Comparison of ENCODE assay signal across 8 cellular contexts in genomic region chr12:53701518-53702264, GRCh38. TPM values are rescaled to one million over a fixed set of nuclear protein-coding genes. Genes with fewer than 3 reads are reported as not detected.
DNase-seq lines count a peak whose midpoint lies in the region; ATAC-seq, FAIRE-seq and TF ChIP-seq lines count a peak whose summit lies in the region.

No MANE protein-coding gene starts in this region.

- peak; percentile 31 for FAIRE-seq in HTR-8/SVneo (lab: Jason Lieb, UNC)

- POLR2A ChIA-PET in Panc1 (lab: Charles Lee) = interaction anchor here (1.2 kb wide), 1 partner anchor 41 kb away, joined by 3 read pairs; no protein-coding TSS in a partner anchor

- H3K36me3 Mint-ChIP-seq in neural crest cell (ENCODE audit: low read depth) = no peaks in the 10 kb centered on the region

- H4K20me1 ChIP-seq in fibroblast of lung (ENCODE audit: control insufficient read depth, extremely low read depth, insufficient read depth, low read length) = no peaks in the 10 kb centered on the region

- H3K27ac ChIP-seq in Panc1 (ENCODE audit: low read length) (no peak overlapping the region; the same call in 1 of the 2 replicates), fibroblast of lung (ENCODE audit: insufficient read depth, low read length) (no peak overlapping the region)

- H3K9me3 Mint-ChIP-seq in neural crest cell = no peaks in the 10 kb centered on the region
- no peaks in the 10 kb centered on the region for H3K9me3 Mint-ChIP-seq in stimulated activated naive CD8-positive, alpha-beta T cell treated with anti-CD3 and anti-CD28 coated beads, Interleukin-15, amount 100 ng/mL, for 72 hours

- no peaks in the 10 kb centered on the region for H3K79me2 ChIP-seq in fibroblast of lung (ENCODE audit: control insufficient read depth, insufficient read depth, low read length)

- no peak overlapping the region for H3K9ac ChIP-seq in fibroblast of lung (ENCODE audit: insufficient read depth, low read length)

- H3K4me2 ChIP-seq in fibroblast of lung (ENCODE audit: extremely low read depth, insufficient read depth, low read length) = no peak overlapping the region

- DNase-seq in GM06990 (ENCODE audit: extremely low read depth, insufficient read length) (peak; percentile 59), HTR-8/SVneo (ENCODE audit: insufficient read length, low spot score) (peak; percentile 79), Panc1 (ENCODE audit: low read depth, low spot score) (peak; percentile 61), fibroblast of lung (ENCODE audit: low read depth in 2 of 2) (peak; percentile 49 to 75), neural crest cell (ENCODE audit: low read depth, low spot score) (peak; percentile 77)
- DNase-seq in activated T-cell treated with anti-CD3 and anti-CD28 coated beads, Interleukin-2, amount 50 U/mL, for 48 hours = peak; percentile 84 to 85
- peak; percentile 59 to 71 for DNase-seq in stimulated activated naive CD8-positive, alpha-beta T cell treated with anti-CD3 and anti-CD28 coated beads, Interleukin-15, amount 100 ng/mL, for 72 hours

- no TSS peak for BruUV-seq in Panc1 (replicated peaks; lab: Mats Ljungman, UMichigan)

- peaks cover 99% of the 10 kb centered on the region for H3K27me3 Mint-ChIP-seq in neural crest cell (ENCODE audit: low read depth)
- H3K27me3 Mint-ChIP-seq in stimulated activated naive CD8-positive, alpha-beta T cell treated with anti-CD3 and anti-CD28 coated beads, Interleukin-15, amount 100 ng/mL, for 72 hours = peaks cover 92% of the 10 kb centered on the region

- H3K27me3 ChIP-seq in GM06990 (replicated peaks; ENCODE audit: control insufficient read depth, insufficient read depth, low read length) (peaks cover 9% of the 10 kb centered on the region), Panc1 (ENCODE audit: control insufficient read depth, insufficient read depth, low read length) (peaks cover 10% of the 10 kb centered on the region), fibroblast of lung (ENCODE audit: control insufficient read depth, insufficient read depth, low read length) (peaks cover 36% of the 10 kb centered on the region)

- peak overlapping the region; percentile 53 for H2AFZ ChIP-seq in fibroblast of lung (ENCODE audit: low read length)

- no peak overlapping the region for H3K4me3 Mint-ChIP-seq in neural crest cell
- H3K4me3 Mint-ChIP-seq in stimulated activated naive CD8-positive, alpha-beta T cell treated with anti-CD3 and anti-CD28 coated beads, Interleukin-15, amount 100 ng/mL, for 72 hours = no peak overlapping the region

- intact Hi-C loops in Panc1 (cut with micrococcal nuclease; ENCODE audit: unreplicated experiment) = loop anchor here (1.0 to 5.0 kb wide), 2 partner anchors 42 to 516 kb away; no protein-coding TSS in a partner anchor

- H3K36me3 ChIP-seq in GM06990 (ENCODE audit: control insufficient read depth, insufficient read depth, low read length) (no peaks in the 10 kb centered on the region), Panc1 (ENCODE audit: control insufficient read depth, insufficient read depth, low read length) (no peaks in the 10 kb centered on the region), fibroblast of lung (ENCODE audit: control insufficient read depth, insufficient read depth, low read length) (no peaks in the 10 kb centered on the region)

- H3K9me3 ChIP-seq in Panc1 (ENCODE audit: control insufficient read depth, insufficient read depth, low read depth, low read length) (no peaks in the 10 kb centered on the region), fibroblast of lung (ENCODE audit: control insufficient read depth, insufficient read depth, low read depth, low read length) (no peaks in the 10 kb centered on the region)

- ATAC-seq in Panc1 (peak; percentile 99), GM19397 (IDR thresholded peaks at IDR 0.05; ENCODE audit: unreplicated experiment) (no peak)
- peak; percentile 93 for ATAC-seq in stimulated activated naive CD8-positive, alpha-beta T cell treated with anti-CD3 and anti-CD28 coated beads, Interleukin-15, amount 100 ng/mL, for 72 hours

- H3K4me1 ChIP-seq in Panc1 (ENCODE audit: control insufficient read depth, insufficient read depth, low read length) (no peaks in the 10 kb centered on the region), fibroblast of lung (ENCODE audit: control insufficient read depth, extremely low read depth, insufficient read depth, low read length) (no peaks in the 10 kb centered on the region)

- H3K4me3 ChIP-seq in GM06990 (replicated peaks; ENCODE audit: low read depth, low read length) (no peak overlapping the region), Panc1 (ENCODE audit: low read depth in 2 of 2, low read length in 2 of 2) (no peak overlapping the region), fibroblast of lung (replicated peaks in 1 of 4; ENCODE audit: control extremely low read depth in 1 of 4, insufficient read depth in 1 of 4, low read depth in 3 of 4, low read length in 4 of 4) (no peak overlapping the region)

- peaks cover 3% of the 10 kb centered on the region for H3K4me1 Mint-ChIP-seq in neural crest cell
- peaks cover 12% of the 10 kb centered on the region for H3K4me1 Mint-ChIP-seq in stimulated activated naive CD8-positive, alpha-beta T cell treated with anti-CD3 and anti-CD28 coated beads, Interleukin-15, amount 100 ng/mL, for 72 hours

- in situ Hi-C loops in Panc1 (cut with HindIII; ENCODE audit: low pct_unique_long_range_greater_than_20kb, low sequenced_read_pairs) = no loop called here

- CTCF ChIA-PET in Panc1 (lab: Charles Lee) = interaction anchor here (0.6 to 1.6 kb wide), 4 partner anchors 43 to 490 kb away, joined by 3 to 45 read pairs (median 4); no protein-coding TSS in a partner anchor

- TF ChIP-seq CTCF in GM06990 (IDR thresholded peaks at IDR 0.05; ENCODE audit: insufficient read depth, low read length, poor library complexity, severe bottlenecking) (peak; percentile 93), Panc1 (IDR thresholded peaks at IDR 0.05) (peak; percentile 97), fibroblast of lung (conservative IDR thresholded peaks at IDR 0.05 in 1 of 2, IDR thresholded peaks at IDR 0.05 in 1 of 2; ENCODE audit: low read depth in 1 of 2, low read length in 2 of 2) (peak; percentile 89 to 93), neural crest cell (conservative IDR thresholded peaks at IDR 0.05) (peak; percentile 93)

- H3K27ac Mint-ChIP-seq in neural crest cell (ENCODE audit: unreplicated experiment) = no peak overlapping the region
- H3K27ac Mint-ChIP-seq in stimulated activated naive CD8-positive, alpha-beta T cell treated with anti-CD3 and anti-CD28 coated beads, Interleukin-15, amount 100 ng/mL, for 72 hours = no peak overlapping the region

RNA-seq across cellular contexts. Expression of gene CALCOCO1, which starts 25.6 kb away (rescaled TPM):
- total RNA-seq in Panc1 (2021; ENCODE audit: unreplicated experiment) = 48.0 TPM
- polyA plus RNA-seq in Panc1 (2012; ENCODE audit: insufficient read length) = 49.2 TPM
- total RNA-seq in fibroblast of lung = 116 and 118 TPM in 2 replicates
- polyA plus RNA-seq in fibroblast of lung = 74.6 and 125 TPM in 2 replicates
- 61.5 and 104 TPM in 2 replicates for polyA plus RNA-seq in fibroblast of lung (2012)
- polyA minus RNA-seq in fibroblast of lung (ENCODE audit: low replicate concordance) = 151 and 292 TPM in 2 replicates
- total RNA-seq in neural crest cell = 32.0 and 34.0 TPM in 2 replicates

RNA-seq across cellular contexts. Expression of gene ATP5MC2, which starts 25.8 kb away (rescaled TPM):
- total RNA-seq in Panc1 (2021; ENCODE audit: unreplicated experiment) (290 TPM), fibroblast of lung (148 and 169 TPM in 2 replicates), neural crest cell (596 and 603 TPM in 2 replicates)
- polyA plus RNA-seq in Panc1 (2012; ENCODE audit: insufficient read length) = 456 TPM
- polyA plus RNA-seq in fibroblast of lung = 232 and 372 TPM in 2 replicates
- polyA plus RNA-seq in fibroblast of lung (2012) = 362 and 517 TPM in 2 replicates
- 884 and 1,264 TPM in 2 replicates for polyA minus RNA-seq in fibroblast of lung (ENCODE audit: low replicate concordance)

RNA-seq across cellular contexts. Expression of gene CISTR, which starts 50.1 kb away (rescaled TPM):
- total RNA-seq in Panc1 (2021; ENCODE audit: unreplicated experiment) (not detected), fibroblast of lung (not detected in 2 replicates), neural crest cell (0.61 TPM in 1 of 2 replicates, not detected in the other)
- not detected for polyA plus RNA-seq in Panc1 (2012; ENCODE audit: insufficient read length)
- polyA plus RNA-seq in fibroblast of lung = not detected in 2 replicates
- not detected in 2 replicates for polyA plus RNA-seq in fibroblast of lung (2012)
- not detected in 2 replicates for polyA minus RNA-seq in fibroblast of lung (ENCODE audit: low replicate concordance)
